Comparison of ENCODE assay signal across 21 cellular contexts in genomic region chr9:128482186-128482585, GRCh38. TPM values are rescaled to one million over a fixed set of nuclear protein-coding genes. Genes with fewer than 3 reads are reported as not detected.
DNase-seq lines count a peak whose midpoint lies in the region; FAIRE-seq and TF ChIP-seq lines count a peak whose summit lies in the region.
"Had no signal": no experiment of that assay in that cellular context is flagged by ENCODE, and none has a peak within 500 bp of the region (broad histone marks: within the 10 kb centered on the region; RNA-seq: fewer than 3 reads in every experiment).

No MANE protein-coding gene starts in this region.

- H2AFZ ChIP-seq in mammary epithelial cell (ENCODE audit: low read depth, low read length): no peak overlapping the region
- H2AFZ ChIP-seq: GM23338 had no signal

- no peaks in the 10 kb centered on the region for H3K27me3 ChIP-seq in mammary epithelial cell (ENCODE audit: insufficient read depth, low read length)
- no peaks in the 10 kb centered on the region for H3K27me3 ChIP-seq in spleen (replicated peaks in 1 of 7)
- H3K27me3 ChIP-seq: BLaER1 had no signal

- no peak for TF ChIP-seq CTCF in mammary epithelial cell (conservative IDR thresholded peaks at IDR 0.05 in 1 of 2, IDR thresholded peaks at IDR 0.05 in 1 of 2; ENCODE audit: extremely low read depth in 1 of 2, insufficient read depth in 1 of 2, low read depth in 1 of 2, low read length in 2 of 2)
- no peak for TF ChIP-seq CTCF in kidney (IDR thresholded peaks at IDR 0.05; ENCODE audit: borderline replicate concordance, extremely low read depth, insufficient read depth)
- no peak for TF ChIP-seq CTCF in spleen (IDR thresholded peaks at IDR 0.05 in 8 of 11, conservative IDR thresholded peaks at IDR 0.05 in 3 of 11)
- no peak for TF ChIP-seq CTCF in GM13977 (IDR thresholded peaks at IDR 0.05; ENCODE audit: extremely low read depth, insufficient read depth, missing control alignments)

- intact Hi-C loops in mammary epithelial cell (cut with micrococcal nuclease) (no loop called here), kidney (cut with DNase I) (no loop called here), spleen (cut with DNase I; ENCODE audit: low total_unique reads) (no loop called here)

- no peaks in the 10 kb centered on the region for H3K79me2 ChIP-seq in mammary epithelial cell (ENCODE audit: insufficient read depth, low read length)

- DNase-seq in T47D (ENCODE audit: low read depth in 1 of 2, low spot score in 1 of 2) (peak; percentile 48 to 62), mammary epithelial cell (no peak), kidney (peak; percentile 12), spleen (peak; percentile 9), GM13977 (ENCODE audit: low spot score) (no peak), dermis blood vessel endothelial cell (no peak)
- DNase-seq: CD4-positive, CD25-positive, alpha-beta regulatory T cell; CD8-positive, alpha-beta T cell; DMS 273 treated with DMSO at 0.1 percent for 48 hours; DMS79; EL; GDM1; H9 had no signal

- TF ChIP-seq POLR2A in spleen (IDR thresholded peaks at IDR 0.05): no peak

- no peak overlapping the region for H3K27ac ChIP-seq in mammary epithelial cell (ENCODE audit: insufficient read depth, low read depth, low read length)
- no peak overlapping the region for H3K27ac ChIP-seq in kidney (ENCODE audit: low read depth in 2 of 2, low read length in 2 of 2)
- H3K27ac ChIP-seq in spleen: no peak overlapping the region
- H3K27ac ChIP-seq: 22Rv1, BLaER1, C4-2B had no signal

- no TSS peak for BruUV-seq in mammary epithelial cell (replicated peaks; lab: Mats Ljungman, UMichigan)

- H3K4me1 ChIP-seq in mammary epithelial cell (ENCODE audit: insufficient read depth, low read length): no peaks in the 10 kb centered on the region
- H3K4me1 ChIP-seq in kidney (ENCODE audit: control insufficient read depth in 1 of 2, insufficient read depth in 1 of 2, low read depth in 1 of 2, low read length in 2 of 2): no peaks in the 10 kb centered on the region
- H3K4me1 ChIP-seq in spleen: no peaks in the 10 kb centered on the region
- H3K4me1 ChIP-seq: BLaER1 had no signal

- H4K20me1 ChIP-seq in mammary epithelial cell (ENCODE audit: insufficient read depth, low read length): no peaks in the 10 kb centered on the region
- H4K20me1 ChIP-seq: BLaER1 had no signal

- no peak for FAIRE-seq in kidney (lab: Jason Lieb, UNC)
- FAIRE-seq: A204.1, D721Med, GM12878, GM18507 had no signal

- H3K9ac ChIP-seq in mammary epithelial cell (ENCODE audit: insufficient read depth, low read length) (no peak overlapping the region), kidney (ENCODE audit: low read length in 2 of 2) (no peak overlapping the region)
- H3K9ac ChIP-seq: BLaER1 had no signal

- CTCF ChIA-PET in mammary epithelial cell (lab: Charles Lee; ENCODE audit: low non-redundant PET): no interaction called here

- dilution Hi-C loops in mammary epithelial cell (cut with HindIII; ENCODE audit: low sequenced_read_pairs): no loop called here

- no peaks in the 10 kb centered on the region for H3K9me3 ChIP-seq in mammary epithelial cell (replicated peaks; ENCODE audit: insufficient read depth, low read length)
- H3K9me3 ChIP-seq in kidney (ENCODE audit: control insufficient read depth in 1 of 2, low read length in 2 of 2): no peaks in the 10 kb centered on the region
- no peaks in the 10 kb centered on the region for H3K9me3 ChIP-seq in spleen
- H3K9me3 ChIP-seq: BLaER1 had no signal

- no peak overlapping the region for H3K4me2 ChIP-seq in mammary epithelial cell (ENCODE audit: insufficient read depth, low read depth, low read length)
- H3K4me2 ChIP-seq: BLaER1, GM23338 had no signal

- no peak overlapping the region for H3K4me3 ChIP-seq in mammary epithelial cell (replicated peaks in 1 of 3; ENCODE audit: insufficient read depth in 1 of 3, low read depth in 2 of 3, low read length in 3 of 3)
- no peak overlapping the region for H3K4me3 ChIP-seq in kidney (ENCODE audit: low read length in 2 of 2)
- H3K4me3 ChIP-seq in spleen: no peak overlapping the region
- H3K4me3 ChIP-seq: BLaER1, GM12878, GM23338 had no signal

- in situ Hi-C loops in T47D (cut with HindIII; ENCODE audit: low pct_unique_long_range_greater_than_20kb, low sequenced_read_pairs): no loop called here
- in situ Hi-C loops in mammary epithelial cell (cut with MboI; ENCODE audit: low sequenced_read_pairs in 2 of 2): no loop called here
- in situ Hi-C loops in GM13977 (cut with MboI; ENCODE audit: low pct_unique_long_range_greater_than_20kb, low sequenced_read_pairs, unreplicated experiment): no loop called here

- H3K36me3 ChIP-seq in mammary epithelial cell (ENCODE audit: insufficient read depth, low read length) (peaks cover 18% of the 10 kb centered on the region), kidney (ENCODE audit: control insufficient read depth in 1 of 2, insufficient read depth in 2 of 2, low read length in 2 of 2) (peaks cover 23 to 36% of the 10 kb centered on the region in 2 donors), spleen (peaks cover 0 to 100% (median 83%) of the 10 kb centered on the region in 6 donors)

- WGBS in mammary epithelial cell (ENCODE audit: low coverage, missing lambda C conversion rate): 83% methylated on average over 7 of the region's 7 CpGs
- 95 to 100% (median 97%) methylated on average over 7 of the region's 7 CpGs for WGBS in spleen, 5 donors

RNA-seq across cellular contexts. Expression of gene GLE1, which starts 22.3 kb away (rescaled TPM):
- total RNA-seq in mammary epithelial cell: 10 to 100 TPM; 19.7 to 28.8 TPM
- polyA plus RNA-seq in mammary epithelial cell: 21.9 TPM
- 29.4 TPM for polyA minus RNA-seq in mammary epithelial cell
- 22.8 TPM for total RNA-seq in kidney
- 15.6 TPM for polyA plus RNA-seq in kidney (ENCODE audit: insufficient read depth, low read depth, low replicate concordance)
- 10 to 100 TPM; 20.8 to 31.2 (median 25.8) TPM for total RNA-seq in spleen
- polyA plus RNA-seq in spleen: 10 to 100 TPM; 14.3 to 15.1 (median 14.7) TPM
- total RNA-seq in dermis blood vessel endothelial cell: 19.4 and 34.2 TPM in 2 replicates

RNA-seq across cellular contexts. Expression of gene ODF2, which starts 26.4 kb away (rescaled TPM):
- total RNA-seq in mammary epithelial cell: 10 to 100 TPM; 20.5 to 36.5 TPM
- polyA plus RNA-seq in mammary epithelial cell: 12.5 TPM
- 32.7 TPM for polyA minus RNA-seq in mammary epithelial cell
- 23.6 TPM for total RNA-seq in kidney
- polyA plus RNA-seq in kidney (ENCODE audit: insufficient read depth, low read depth, low replicate concordance): 10.6 TPM
- 10 to 100 TPM; 25.4 to 37.5 (median 30.9) TPM for total RNA-seq in spleen
- polyA plus RNA-seq in spleen: 10 to 100 TPM; 13.4 to 16.5 (median 15.2) TPM
- total RNA-seq in dermis blood vessel endothelial cell: 44.2 and 55.7 TPM in 2 replicates

Comparison
In these comparisons a context has a peak if more than half of its experiments do, and no peak if none do; other contexts are left out.
1. DNase-seq: peak in T47D (2 of 2), kidney (single experiment) and spleen (single experiment); none in mammary epithelial cell (single experiment), GM13977 (single experiment) and dermis blood vessel endothelial cell (single experiment).